8 cellular contexts compared by ENCODE assay signal in genomic region chr19:14333101-14333871, GRCh38. TPM values are rescaled to one million over a fixed set of nuclear protein-coding genes. Genes with fewer than 3 reads are reported as not detected.
A peak's percentile ranks its signal among the peaks of the same experiment; 100 is the strongest.
DNase-seq lines count a peak whose midpoint lies in the region; ATAC-seq and TF ChIP-seq lines count a peak whose summit lies in the region.

No MANE protein-coding gene starts in this region.

- H3K27me3 Mint-ChIP-seq in activated naive CD4-positive, alpha-beta T cell treated with anti-CD3 and anti-CD28 coated beads for 36 hours (ENCODE audit: low read depth): no peaks in the 10 kb centered on the region

- no peaks in the 10 kb centered on the region for H3K36me3 Mint-ChIP-seq in activated naive CD4-positive, alpha-beta T cell treated with anti-CD3 and anti-CD28 coated beads for 36 hours (ENCODE audit: low read depth)

- no peaks in the 10 kb centered on the region for H3K9me3 Mint-ChIP-seq in activated naive CD4-positive, alpha-beta T cell treated with anti-CD3 and anti-CD28 coated beads for 36 hours

- peak overlapping the region; percentile 34 for H3K4me3 Mint-ChIP-seq in activated naive CD4-positive, alpha-beta T cell treated with anti-CD3 and anti-CD28 coated beads for 36 hours

- no peak overlapping the region for H3K27ac Mint-ChIP-seq in activated naive CD4-positive, alpha-beta T cell treated with anti-CD3 and anti-CD28 coated beads for 36 hours

- intact Hi-C loops in activated naive CD4-positive, alpha-beta T cell treated with anti-CD3 and anti-CD28 coated beads for 36 hours (cut with micrococcal nuclease): no loop called here
- intact Hi-C loops in ascending aorta (cut with DNase I): no loop called here
- intact Hi-C loops in upper lobe of right lung (cut with DNase I): loop anchor here (10.0 kb wide), 1 partner anchor 138 kb away; no protein-coding TSS in a partner anchor

- peak; percentile 24 for DNase-seq in activated naive CD4-positive, alpha-beta T cell treated with anti-CD3 and anti-CD28 coated beads for 36 hours
- DNase-seq in activated naive CD4-positive, alpha-beta T cell treated with Interleukin-2 at 50 U/mL for 16 hours: no peak
- no peak for DNase-seq in ascending aorta (ENCODE audit: low spot score in 2 of 2)
- DNase-seq in islet precursor cell: peak; percentile 72
- no peak for DNase-seq in upper lobe of right lung
- no peak for DNase-seq in cerebellar cortex (ENCODE audit: low spot score)
- DNase-seq in substantia nigra (lab: John Stamatoyannopoulos, UW): no peak

- no peaks in the 10 kb centered on the region for H3K9me3 ChIP-seq in ascending aorta
- H3K9me3 ChIP-seq in upper lobe of right lung: no peaks in the 10 kb centered on the region

- H3K4me1 Mint-ChIP-seq in activated naive CD4-positive, alpha-beta T cell treated with anti-CD3 and anti-CD28 coated beads for 36 hours (ENCODE audit: low read depth): peaks cover 15% of the 10 kb centered on the region

- H3K36me3 ChIP-seq in ascending aorta (no peaks in the 10 kb centered on the region), upper lobe of right lung (no peaks in the 10 kb centered on the region)

- ATAC-seq in upper lobe of right lung: peak; percentile 79
- no peak for ATAC-seq in GM18502 (IDR thresholded peaks at IDR 0.05; ENCODE audit: poor library complexity, unreplicated experiment)

- CTCF ChIA-PET in activated naive CD4-positive, alpha-beta T cell treated with anti-CD3 and anti-CD28 coated beads for 36 hours (lab: Charles Lee): interaction anchor here (0.6 kb wide), 1 partner anchor 176 kb away, joined by 5 read pairs; no protein-coding TSS in a partner anchor

- H3K27me3 ChIP-seq in ascending aorta (no peaks in the 10 kb centered on the region), upper lobe of right lung (no peaks in the 10 kb centered on the region)

- H3K4me3 ChIP-seq in ascending aorta: peak overlapping the region; percentile 41 to 60
- H3K4me3 ChIP-seq in upper lobe of right lung: peak overlapping the region; percentile 28

- TF ChIP-seq CTCF in ascending aorta (IDR thresholded peaks at IDR 0.05): no peak
- no peak for TF ChIP-seq CTCF in upper lobe of right lung (IDR thresholded peaks at IDR 0.05)

- no peak overlapping the region for H3K27ac ChIP-seq in ascending aorta
- H3K27ac ChIP-seq in upper lobe of right lung: no peak overlapping the region
- no peak overlapping the region for H3K27ac ChIP-seq in substantia nigra (ENCODE audit: low read depth, low read length, poor library complexity, severe bottlenecking)

- H3K4me1 ChIP-seq in ascending aorta: peaks cover 0 to 3% of the 10 kb centered on the region in 2 donors
- H3K4me1 ChIP-seq in upper lobe of right lung: no peaks in the 10 kb centered on the region

RNA-seq across cellular contexts. Expression of gene ADGRE5, which starts 48.0 kb away (rescaled TPM):
- 100 to 1,000 TPM; 173 to 187 TPM for total RNA-seq in activated naive CD4-positive, alpha-beta T cell treated with anti-CD3 and anti-CD28 coated beads for 36 hours
- total RNA-seq in ascending aorta: 201 TPM
- 165 TPM for total RNA-seq in upper lobe of right lung

Comparison
In these comparisons a context has a peak if more than half of its experiments do, and no peak if none do; other contexts are left out.
1. DNase-seq: peak in activated naive CD4-positive, alpha-beta T cell treated with anti-CD3 and anti-CD28 coated beads for 36 hours (single experiment) and islet precursor cell (single experiment); none in activated naive CD4-positive, alpha-beta T cell treated with Interleukin-2 at 50 U/mL for 16 hours (single experiment), ascending aorta (0 of 2), upper lobe of right lung (single experiment), cerebellar cortex (single experiment) and substantia nigra (0 of 49).